ENCODE assay signal across 23 cellular contexts in genomic region chr20:37205130-37205529, GRCh38. TPM values are rescaled to one million over a fixed set of nuclear protein-coding genes. Genes with fewer than 3 reads are reported as not detected.
"Had no signal": no experiment of that assay in that cellular context is flagged by ENCODE, and none has a peak within 500 bp of the region (broad histone marks: within the 10 kb centered on the region; RNA-seq: fewer than 3 reads in every experiment).

No MANE protein-coding gene starts in this region.

- H3K27me3 Mint-ChIP-seq: activated naive CD8-positive, alpha-beta T cell treated with anti-CD3 and anti-CD28 coated beads, Interleukin-2, amount 50 U/mL, for 24 hours had no signal

- H3K9me3 ChIP-seq: ascending aorta, esophagus squamous epithelium, left ventricle myocardium inferior, prostate gland had no signal

- H3K27ac Mint-ChIP-seq: activated naive CD4-positive, alpha-beta T cell treated with anti-CD3 and anti-CD28 coated beads for 36 hours; activated naive CD8-positive, alpha-beta T cell treated with anti-CD3 and anti-CD28 coated beads, Interleukin-2, amount 50 U/mL, for 24 hours; activated T-helper 2 cell treated with anti-CD3 and anti-CD28 coated beads, Interferon-gamma antibody, Interleukin-2, Interleukin-4, amounts not matched to agents 10 μg/mL and 5 μg/mL and 100 μg/mL, durations not matched to agents 14 hours and 24 hours and 36 hours; natural killer cell had no signal

- FAIRE-seq: colon, endothelial cell of umbilical vein, urothelium cell line had no signal

- H3K4me3 Mint-ChIP-seq: activated naive CD4-positive, alpha-beta T cell treated with anti-CD3 and anti-CD28 coated beads for 36 hours; activated naive CD8-positive, alpha-beta T cell treated with anti-CD3 and anti-CD28 coated beads, Interleukin-2, amount 50 U/mL, for 24 hours; natural killer cell had no signal

- DNase-seq: activated CD4-positive, CD25-positive, alpha-beta regulatory T cell treated with anti-CD3 and anti-CD28 coated beads, Interleukin-2, amount 50 U/mL, for 72 hours; activated naive CD4-positive, alpha-beta T cell treated with anti-CD3 and anti-CD28 coated beads for 36 hours; activated naive CD8-positive, alpha-beta T cell treated with anti-CD3 and anti-CD28 coated beads, Interleukin-2, amount 50 U/mL, for 24 hours; esophagus squamous epithelium; hippocampal formation; left ventricle myocardium inferior; mesenchymal stem cell; natural killer cell; SW 1271 had no signal

- H3K27ac ChIP-seq: ascending aorta, esophagus squamous epithelium, left ventricle myocardium inferior, prostate gland had no signal

- H3K9me3 Mint-ChIP-seq: activated naive CD4-positive, alpha-beta T cell treated with anti-CD3 and anti-CD28 coated beads for 36 hours; activated naive CD8-positive, alpha-beta T cell treated with anti-CD3 and anti-CD28 coated beads, Interleukin-2, amount 50 U/mL, for 24 hours; activated T-helper 2 cell treated with anti-CD3 and anti-CD28 coated beads, Interferon-gamma antibody, Interleukin-2, Interleukin-4, amounts not matched to agents 10 μg/mL and 5 μg/mL and 100 μg/mL, durations not matched to agents 14 hours and 24 hours and 36 hours; natural killer cell had no signal

- H3K4me1 ChIP-seq: ascending aorta, prostate gland had no signal

- H3K27me3 ChIP-seq: ascending aorta, esophagus squamous epithelium had no signal

- H3K4me3 ChIP-seq: ascending aorta, esophagus squamous epithelium, left ventricle myocardium inferior, prostate gland had no signal

- ATAC-seq: activated naive CD8-positive, alpha-beta T cell treated with anti-CD3 and anti-CD28 coated beads, Interleukin-2, amount 50 U/mL, for 24 hours; natural killer cell; sciatic nerve had no signal

- H3K4me1 Mint-ChIP-seq: activated naive CD8-positive, alpha-beta T cell treated with anti-CD3 and anti-CD28 coated beads, Interleukin-2, amount 50 U/mL, for 24 hours; natural killer cell had no signal

RNA-seq across cellular contexts. Expression of gene MROH8, which starts 25.8 kb away (rescaled TPM):
- total RNA-seq: ascending aorta had no signal

RNA-seq across cellular contexts. Expression of gene GHRH, which starts 56.5 kb away (rescaled TPM):
- total RNA-seq: activated CD8-positive, alpha-beta memory T cell treated with anti-CD3 and anti-CD28 coated beads for 36 hours; activated naive CD4-positive, alpha-beta T cell treated with anti-CD3 and anti-CD28 coated beads for 36 hours; activated T-helper 2 cell treated with anti-CD3 and anti-CD28 coated beads, Interferon-gamma antibody, Interleukin-2, Interleukin-4, amounts not matched to agents 10 μg/mL and 5 μg/mL and 100 μg/mL, durations not matched to agents 14 hours and 24 hours and 36 hours; ascending aorta; cardiac septum; endothelial cell of umbilical vein; esophagus squamous epithelium; fibroblast of villous mesenchyme; glomerular endothelial cell; kidney epithelial cell; natural killer cell; omental fat pad; prostate gland; sciatic nerve; T-helper 2 cell treated with Interferon-gamma antibody and Interleukin-4, amounts not matched to agents 100 ng/mL and 5 ng/mL, for 36 hours had no signal
- polyA plus RNA-seq: endothelial cell of umbilical vein had no signal
